In the genomic region with DNA sequence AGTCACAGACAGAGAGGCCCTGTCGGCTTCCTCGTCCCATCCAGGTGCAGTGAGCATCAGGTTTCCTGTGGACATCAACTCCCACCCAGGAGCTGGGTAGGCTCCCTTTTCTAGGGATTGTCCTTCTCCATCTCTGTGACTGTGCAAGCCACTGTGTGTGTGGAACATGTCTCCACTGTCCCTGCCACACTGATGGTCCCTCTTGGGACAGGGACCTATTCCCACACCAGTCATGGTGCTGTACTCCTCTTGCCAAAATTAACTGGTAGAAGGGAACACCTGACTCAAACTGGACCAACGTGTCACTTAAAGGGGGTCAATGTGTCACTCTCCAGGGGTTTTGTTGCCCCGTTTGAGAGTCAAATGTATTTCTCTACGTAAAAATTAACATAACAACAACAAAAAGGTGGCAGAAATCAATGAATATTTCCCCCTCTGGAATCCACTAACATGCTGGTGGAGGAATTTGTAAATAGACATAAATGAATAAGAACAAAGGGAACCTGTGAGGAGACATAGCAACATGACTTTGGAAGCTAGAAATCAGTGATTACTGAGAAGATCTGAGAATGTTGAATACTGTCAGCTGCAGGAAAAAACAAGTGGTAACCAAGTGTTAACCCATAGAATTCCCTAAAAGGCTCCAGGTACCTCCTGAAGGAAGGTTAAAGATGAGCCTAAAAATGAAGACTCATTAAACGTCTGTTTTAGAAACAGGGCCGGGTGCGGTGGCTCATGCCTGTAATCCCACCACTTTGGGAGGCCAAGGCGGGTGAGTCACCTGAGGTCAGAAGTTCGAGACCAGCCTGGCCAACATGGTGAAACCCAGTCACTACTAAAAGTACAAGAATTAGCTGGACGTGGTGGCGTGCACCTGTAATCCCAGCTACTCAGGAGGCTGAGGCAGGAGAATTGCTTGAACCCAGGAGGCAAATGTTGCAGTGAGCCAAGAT, we compare ENCODE assay signal across 23 cellular contexts. TPM values are rescaled to one million over a fixed set of nuclear protein-coding genes. Genes with fewer than 3 reads are reported as not detected.
DNase-seq lines count a peak whose midpoint lies in the region; ATAC-seq and TF ChIP-seq lines count a peak whose summit lies in the region.
"Had no signal": no experiment of that assay in that cellular context is flagged by ENCODE, and none has a peak within 500 bp of the region (broad histone marks: within the 10 kb centered on the region; RNA-seq: fewer than 3 reads in every experiment).

No MANE protein-coding gene starts in this region.

- H3K4me3 ChIP-seq in GM23338 (no peak overlapping the region), NT2/D1 (ENCODE audit: insufficient read length, low read depth) (no peak overlapping the region), neural progenitor cell (no peak overlapping the region), dorsolateral prefrontal cortex (no peak overlapping the region)
- H3K4me3 ChIP-seq: colonic mucosa, heart left ventricle, right atrium auricular region had no signal

- no peaks in the 10 kb centered on the region for H4K20me1 ChIP-seq in GM23338 (replicated peaks; ENCODE audit: insufficient read depth)
- H4K20me1 ChIP-seq in neural progenitor cell (ENCODE audit: low read depth) = no peaks in the 10 kb centered on the region

- peaks cover 11% of the 10 kb centered on the region for H3K27me3 Mint-ChIP-seq in GM23338 (ENCODE audit: insufficient read depth, low read depth, poor library complexity)
- peaks cover 11% of the 10 kb centered on the region for H3K27me3 Mint-ChIP-seq in neural progenitor cell (ENCODE audit: insufficient read depth, low read depth)
- H3K27me3 Mint-ChIP-seq: activated naive CD8-positive, alpha-beta T cell treated with anti-CD3 and anti-CD28 coated beads, Interleukin-2, amount 50 U/mL, for 24 hours; CD4-positive, alpha-beta T cell had no signal

- H3F3A ChIP-seq in GM23338 (replicated peaks; ENCODE audit: low read depth) (no peaks in the 10 kb centered on the region), neural progenitor cell (ENCODE audit: low read depth) (no peaks in the 10 kb centered on the region)

- in situ Hi-C loops in GM13976 (cut with MboI; ENCODE audit: low sequenced_read_pairs, unreplicated experiment) = no loop called here

- H3K36me3 Mint-ChIP-seq in GM23338 (ENCODE audit: low read depth) (no peaks in the 10 kb centered on the region; the same call in 2 of the 3 replicates), neural progenitor cell (no peaks in the 10 kb centered on the region)

- H3K27ac ChIP-seq in GM23338 (ENCODE audit: low read depth) (peak overlapping the region; percentile 35), epithelial cell of prostate (peak overlapping the region; percentile 57), neural progenitor cell (no peak overlapping the region), dorsolateral prefrontal cortex (no peak overlapping the region)
- H3K27ac ChIP-seq: brain microvascular endothelial cell, colonic mucosa, heart left ventricle, right atrium auricular region had no signal

- H2AFZ ChIP-seq in GM23338 = no peak overlapping the region
- peak overlapping the region; percentile 7 for H2AFZ ChIP-seq in neural progenitor cell (replicated peaks)

- intact Hi-C loops in dorsolateral prefrontal cortex (cut with DNase I) (no loop called here), left ventricle myocardium superior (cut with micrococcal nuclease) (no loop called here)

- H3K9me2 ChIP-seq in GM23338 (ENCODE audit: insufficient read depth) = peaks cover 7% of the 10 kb centered on the region

- H3K9me3 Mint-ChIP-seq in GM23338 (peaks cover 3% of the 10 kb centered on the region; the same call in 2 of the 3 replicates), neural progenitor cell (no peaks in the 10 kb centered on the region)
- H3K9me3 Mint-ChIP-seq: activated naive CD8-positive, alpha-beta T cell treated with anti-CD3 and anti-CD28 coated beads, Interleukin-2, amount 50 U/mL, for 24 hours; CD4-positive, alpha-beta T cell had no signal

- H3K9me3 ChIP-seq in NT2/D1 (ENCODE audit: insufficient read depth, low read length) = no peaks in the 10 kb centered on the region; the same call in 1 of the 2 replicates
- no peaks in the 10 kb centered on the region for H3K9me3 ChIP-seq in neural progenitor cell (ENCODE audit: low read depth)
- H3K9me3 ChIP-seq: colonic mucosa, heart left ventricle, right atrium auricular region had no signal

- no peaks in the 10 kb centered on the region for H3K27me3 ChIP-seq in GM23338 (ENCODE audit: insufficient read depth)
- no peaks in the 10 kb centered on the region for H3K27me3 ChIP-seq in NT2/D1 (ENCODE audit: insufficient read depth, insufficient read length)
- no peaks in the 10 kb centered on the region for H3K27me3 ChIP-seq in neural progenitor cell
- H3K27me3 ChIP-seq in dorsolateral prefrontal cortex = no peaks in the 10 kb centered on the region
- H3K27me3 ChIP-seq: brain microvascular endothelial cell, colonic mucosa, heart left ventricle, right atrium auricular region had no signal

- peak overlapping the region; percentile 8 for H3K4me2 ChIP-seq in GM23338
- no peak overlapping the region for H3K4me2 ChIP-seq in neural progenitor cell

- H3K36me3 ChIP-seq in GM23338 (ENCODE audit: insufficient read depth) (no peaks in the 10 kb centered on the region), NT2/D1 (ENCODE audit: insufficient read depth, insufficient read length, low read length) (no peaks in the 10 kb centered on the region), neural progenitor cell (no peaks in the 10 kb centered on the region)
- H3K36me3 ChIP-seq: brain microvascular endothelial cell, colonic mucosa, heart left ventricle, right atrium auricular region had no signal

- ATAC-seq in GM23338 (peak; percentile 35), left ventricle myocardium superior (no peak)
- ATAC-seq: activated naive CD8-positive, alpha-beta T cell treated with anti-CD3 and anti-CD28 coated beads, Interleukin-2, amount 50 U/mL, for 24 hours had no signal

- peak; percentile 71 for DNase-seq in GM23338 (ENCODE audit: low spot score)
- DNase-seq in NT2/D1 (ENCODE audit: low read depth, low spot score) = peak; percentile 62
- DNase-seq in epithelial cell of prostate (ENCODE audit: low read depth, low spot score) = no peak
- no peak for DNase-seq in neural progenitor cell (ENCODE audit: low spot score)
- DNase-seq in dorsolateral prefrontal cortex = no peak
- no peak for DNase-seq in GM13976 (ENCODE audit: low spot score)
- DNase-seq in left ventricle myocardium superior = no peak
- DNase-seq in NOMO-1 treated with DMSO at 0.1 percent for 48 hours (lab: John Stamatoyannopoulos, UW; ENCODE audit: unreplicated experiment) = no peak
- DNase-seq: activated CD4-positive, alpha-beta T cell treated with anti-CD3 and anti-CD28 coated beads, Interleukin-2, amount 50 U/mL, for 1 hour; activated CD8-positive, alpha-beta memory T cell treated with anti-CD3 and anti-CD28 coated beads, Interleukin-2, amount 50 U/mL, for 48 hours; activated effector memory CD4-positive, alpha-beta T cell treated with Interleukin-2 at 50 U/mL for 16 hours; activated naive CD8-positive, alpha-beta T cell treated with anti-CD3 and anti-CD28 coated beads, Interleukin-2, amount 50 U/mL, for 24 hours; brain microvascular endothelial cell; CD4-positive, alpha-beta T cell; colonic mucosa; DMS 273 treated with DMSO at 0.1 percent for 48 hours; heart left ventricle; mammary epithelial cell; NCI-H510A treated with DMSO at 0.1 percent for 48 hours; SIG-M5; T-helper 1 cell had no signal

- H3K4me1 ChIP-seq in GM23338 (ENCODE audit: insufficient read depth) = peaks cover 16% of the 10 kb centered on the region
- peaks cover 4% of the 10 kb centered on the region for H3K4me1 ChIP-seq in NT2/D1 (ENCODE audit: insufficient read depth, insufficient read length)
- no peaks in the 10 kb centered on the region for H3K4me1 ChIP-seq in neural progenitor cell
- H3K4me1 ChIP-seq: heart left ventricle, right atrium auricular region had no signal

- peak overlapping the region; percentile 10; the same call in 1 of the 3 replicates for H3K4me3 Mint-ChIP-seq in GM23338
- H3K4me3 Mint-ChIP-seq in neural progenitor cell = no peak overlapping the region
- H3K4me3 Mint-ChIP-seq: activated naive CD8-positive, alpha-beta T cell treated with anti-CD3 and anti-CD28 coated beads, Interleukin-2, amount 50 U/mL, for 24 hours; CD4-positive, alpha-beta T cell had no signal

- H3K27ac Mint-ChIP-seq in GM23338 (peak overlapping the region; percentile 93), neural progenitor cell (no peak overlapping the region)
- H3K27ac Mint-ChIP-seq: activated naive CD8-positive, alpha-beta T cell treated with anti-CD3 and anti-CD28 coated beads, Interleukin-2, amount 50 U/mL, for 24 hours; CD4-positive, alpha-beta T cell had no signal

- TF ChIP-seq CTCF in GM23338 (conservative IDR thresholded peaks at IDR 0.05; ENCODE audit: low read depth in 2 of 2) (no peak), neural progenitor cell (IDR thresholded peaks at IDR 0.05) (no peak), dorsolateral prefrontal cortex (IDR thresholded peaks at IDR 0.05 in 54 of 56, conservative IDR thresholded peaks at IDR 0.05 in 2 of 56; ENCODE audit: low read depth in 1 of 56, partially characterized antibody in 56 of 56) (no peak), GM13976 (IDR thresholded peaks at IDR 0.05; ENCODE audit: borderline replicate concordance, control extremely low read depth, extremely low read depth, insufficient read depth, missing control alignments) (no peak)

- H3K9ac ChIP-seq in NT2/D1 (ENCODE audit: insufficient read length, low read depth) (no peak overlapping the region), neural progenitor cell (no peak overlapping the region)

- H3K79me2 ChIP-seq in GM23338 (replicated peaks; ENCODE audit: insufficient read depth) (no peaks in the 10 kb centered on the region), neural progenitor cell (ENCODE audit: low read depth) (no peaks in the 10 kb centered on the region)

- H3K4me1 Mint-ChIP-seq in GM23338 = peaks cover 39% of the 10 kb centered on the region
- H3K4me1 Mint-ChIP-seq in neural progenitor cell = peaks cover 5% of the 10 kb centered on the region
- H3K4me1 Mint-ChIP-seq: activated naive CD8-positive, alpha-beta T cell treated with anti-CD3 and anti-CD28 coated beads, Interleukin-2, amount 50 U/mL, for 24 hours had no signal

TF ChIP-seq in GM23338, 12 proteins besides CTCF, POLR2A, EP300 and RAD21 (continues in another document):
- TF ChIP-seq NANOG (IDR thresholded peaks at IDR 0.05; ENCODE audit: borderline replicate concordance) (0 out of 2 replicates have a peak, but pooled peaks have one; percentile 46), ZNF331 (CRISPR knock-in tag; IDR thresholded peaks at IDR 0.05; ENCODE audit: low read depth) (no peak)

RNA-seq across cellular contexts. Expression of gene SH2D6, which starts 40.4 kb away (rescaled TPM):
- total RNA-seq in GM23338 (2014; rRNA removed; shearing (Covaris generic)) = not detected in 2 replicates
- polyA plus RNA-seq in GM23338 (2016; fragmentation: Nextera tagmentation; extraction: Ambion mirVana) = 0.26 and 0.37 TPM in 2 replicates
- total RNA-seq in neural progenitor cell (ENCODE audit: low replicate concordance) (0.07 and 0.74 TPM in 2 replicates), dorsolateral prefrontal cortex (10 to 100 TPM in 2 of 120 experiments, 1 to 10 TPM in 117, under 1 TPM in 1; 0.96 to 14.2 (median 3.5) TPM), left ventricle myocardium superior (not detected)
- total RNA-seq: heart left ventricle, omental fat pad, right atrium auricular region had no signal
- polyA plus RNA-seq: heart left ventricle had no signal

RNA-seq across cellular contexts. Expression of gene CAPG, which starts 48.7 kb away (rescaled TPM):
- total RNA-seq in GM23338 (2014; rRNA removed; shearing (Covaris generic)) = 75.2 and 88.7 TPM in 2 replicates
- polyA plus RNA-seq in GM23338 (2016; fragmentation: Nextera tagmentation; extraction: Ambion mirVana) = 104 and 115 TPM in 2 replicates
- total RNA-seq in neural progenitor cell (ENCODE audit: low replicate concordance) = 23.9 TPM in 2 replicates
- 10 to 100 TPM; 11.3 to 75.2 (median 31.8) TPM for total RNA-seq in dorsolateral prefrontal cortex
- 6.1 TPM for total RNA-seq in left ventricle myocardium superior

Comparison
In these comparisons a context has a peak if more than half of its experiments do, and no peak if none do; other contexts are left out.
1. DNase-seq: peak in GM23338 (single experiment) and NT2/D1 (single experiment); none in epithelial cell of prostate (single experiment), neural progenitor cell (single experiment), dorsolateral prefrontal cortex (0 of 10), GM13976 (single experiment), left ventricle myocardium superior (single experiment) and NOMO-1 treated with DMSO at 0.1 percent for 48 hours (single experiment).
2. H3K27ac ChIP-seq: peak in GM23338 (single experiment) and epithelial cell of prostate (single experiment); none in neural progenitor cell (single experiment) and dorsolateral prefrontal cortex (0 of 59).